Comparison of ENCODE assay signal across 12 cellular contexts in genomic region chr17:63358111-63358839, GRCh38.
DNase-seq lines count a peak whose midpoint lies in the region; ATAC-seq and TF ChIP-seq lines count a peak whose summit lies in the region.
"Had no signal": no experiment of that assay in that cellular context is flagged by ENCODE, and none has a peak within 500 bp of the region (broad histone marks: within the 10 kb centered on the region; RNA-seq: fewer than 3 reads in every experiment).

No MANE protein-coding gene starts in this region.

- H4K20me1 ChIP-seq in hepatocyte (ENCODE audit: insufficient read depth, poor library complexity, severe bottlenecking) = no peaks in the 10 kb centered on the region

- H3K27me3 ChIP-seq in ACC112 (ENCODE audit: insufficient read depth, low read length) = no peaks in the 10 kb centered on the region
- H3K27me3 ChIP-seq in brain microvascular endothelial cell (replicated peaks) = no peaks in the 10 kb centered on the region
- no peaks in the 10 kb centered on the region for H3K27me3 ChIP-seq in hepatocyte
- H3K27me3 ChIP-seq in heart left ventricle = no peaks in the 10 kb centered on the region
- H3K27me3 ChIP-seq: left lung had no signal

- 81% methylated on average over 6 of the region's 6 CpGs for WGBS in hepatocyte (ENCODE audit: low lambda C conversion rate, missing lambda C conversion rate)
- 76 to 83% (median 79%) methylated on average over 6 of the region's 6 CpGs for WGBS in heart left ventricle, 4 donors

- H3K27me3 Mint-ChIP-seq in mesothelial cell of epicardium (ENCODE audit: low read depth) = peaks cover 2% of the 10 kb centered on the region
- H3K27me3 Mint-ChIP-seq in activated naive CD8-positive, alpha-beta T cell treated with anti-CD3 and anti-CD28 coated beads, Interleukin-2, amount 50 U/mL, for 24 hours = no peaks in the 10 kb centered on the region
- H3K27me3 Mint-ChIP-seq: activated naive CD8-positive, alpha-beta T cell had no signal

- H3K36me3 Mint-ChIP-seq in mesothelial cell of epicardium = peaks cover 4% of the 10 kb centered on the region
- peaks cover 6% of the 10 kb centered on the region for H3K36me3 Mint-ChIP-seq in activated naive CD8-positive, alpha-beta T cell treated with anti-CD3 and anti-CD28 coated beads, Interleukin-2, amount 50 U/mL, for 24 hours (ENCODE audit: low read depth)

- H3K79me2 ChIP-seq in ACC112 (ENCODE audit: control insufficient read depth, insufficient read depth, low read length, unreplicated experiment) = peaks cover 3% of the 10 kb centered on the region
- H3K79me2 ChIP-seq in hepatocyte = no peaks in the 10 kb centered on the region

- peak overlapping the region; percentile 21; the same call in 1 of the 2 replicates for H3K4me3 ChIP-seq in ACC112 (ENCODE audit: low read depth, low read length)
- H3K4me3 ChIP-seq in brain microvascular endothelial cell (ENCODE audit: low read depth, low read length) = no peak overlapping the region
- no peak overlapping the region for H3K4me3 ChIP-seq in hepatocyte
- no peak overlapping the region for H3K4me3 ChIP-seq in heart left ventricle
- H3K4me3 ChIP-seq: left lung, psoas muscle had no signal

- H3K9me3 Mint-ChIP-seq in mesothelial cell of epicardium = no peaks in the 10 kb centered on the region
- H3K9me3 Mint-ChIP-seq in activated naive CD8-positive, alpha-beta T cell treated with anti-CD3 and anti-CD28 coated beads, Interleukin-2, amount 50 U/mL, for 24 hours = no peaks in the 10 kb centered on the region

- DNase-seq in HPDE6-E6E7 (ENCODE audit: extremely low spot score) (peak; percentile 21), brain microvascular endothelial cell (peak; percentile 85), hepatocyte (ENCODE audit: low spot score) (no peak), heart left ventricle (no peak), mesothelial cell of epicardium (ENCODE audit: low spot score in 2 of 2, unreplicated experiment in 2 of 2) (no peak), SIG-M5 treated with dmso at 0.1 percent for 504 hours (lab: John Stamatoyannopoulos, UW; ENCODE audit: unreplicated experiment) (no peak)
- DNase-seq in activated naive CD8-positive, alpha-beta T cell treated with anti-CD3 and anti-CD28 coated beads, Interleukin-2, amount 50 U/mL, for 24 hours = no peak
- DNase-seq: left lung, psoas muscle, SW 1271 had no signal

- H3K9me3 ChIP-seq in hepatocyte (ENCODE audit: low read depth) (no peaks in the 10 kb centered on the region), heart left ventricle (no peaks in the 10 kb centered on the region)
- H3K9me3 ChIP-seq: left lung, psoas muscle had no signal

- peak overlapping the region; percentile 84 for H3K27ac ChIP-seq in ACC112 (ENCODE audit: low read depth, low read length)
- H3K27ac ChIP-seq in brain microvascular endothelial cell = peak overlapping the region; percentile 63
- H3K27ac ChIP-seq in hepatocyte = peak overlapping the region; percentile 69
- peak overlapping the region in 1 of 12 donors; percentile 33 for H3K27ac ChIP-seq in heart left ventricle
- H3K27ac ChIP-seq: left lung, psoas muscle had no signal

- intact Hi-C loops in heart left ventricle (cut with DNase I) = no loop called here

- H3K36me3 ChIP-seq in ACC112 (ENCODE audit: insufficient read depth, low read length) (peaks cover 37% of the 10 kb centered on the region), brain microvascular endothelial cell (replicated peaks) (peaks cover 9% of the 10 kb centered on the region), hepatocyte (replicated peaks; ENCODE audit: insufficient read depth, low read depth) (no peaks in the 10 kb centered on the region), heart left ventricle (peaks cover 0 to 18% (median 0%) of the 10 kb centered on the region in 9 donors)

- no peaks in the 10 kb centered on the region for H3K9me2 ChIP-seq in hepatocyte (replicated peaks; ENCODE audit: insufficient read depth)

- H2AFZ ChIP-seq in ACC112 (ENCODE audit: low read length, unreplicated experiment) (no peak overlapping the region), hepatocyte (no peak overlapping the region)

- H3K4me1 Mint-ChIP-seq in mesothelial cell of epicardium = peaks cover 31% of the 10 kb centered on the region
- H3K4me1 Mint-ChIP-seq in activated naive CD8-positive, alpha-beta T cell treated with anti-CD3 and anti-CD28 coated beads, Interleukin-2, amount 50 U/mL, for 24 hours = peaks cover 7% of the 10 kb centered on the region

- ATAC-seq in heart left ventricle = no peak
- no peak for ATAC-seq in activated naive CD8-positive, alpha-beta T cell treated with anti-CD3 and anti-CD28 coated beads, Interleukin-2, amount 50 U/mL, for 24 hours
- ATAC-seq: left lung, psoas muscle had no signal

- no peak overlapping the region for H3K4me2 ChIP-seq in hepatocyte

- no peak overlapping the region for H3K27ac Mint-ChIP-seq in mesothelial cell of epicardium
- H3K27ac Mint-ChIP-seq in activated naive CD8-positive, alpha-beta T cell treated with anti-CD3 and anti-CD28 coated beads, Interleukin-2, amount 50 U/mL, for 24 hours = no peak overlapping the region
- H3K27ac Mint-ChIP-seq: activated naive CD8-positive, alpha-beta T cell had no signal

- peaks cover 45% of the 10 kb centered on the region for H3K4me1 ChIP-seq in ACC112 (ENCODE audit: control insufficient read depth, insufficient read depth, low read length, unreplicated experiment)
- H3K4me1 ChIP-seq in hepatocyte (ENCODE audit: insufficient read depth) = peaks cover 25% of the 10 kb centered on the region
- peaks cover 0 to 22% (median 2%) of the 10 kb centered on the region in 12 donors for H3K4me1 ChIP-seq in heart left ventricle
- H3K4me1 ChIP-seq: left lung, psoas muscle had no signal

- no peak for TF ChIP-seq POLR2A in heart left ventricle (IDR thresholded peaks at IDR 0.05)

- H3K4me3 Mint-ChIP-seq in mesothelial cell of epicardium = no peak overlapping the region
- no peak overlapping the region for H3K4me3 Mint-ChIP-seq in activated naive CD8-positive, alpha-beta T cell treated with anti-CD3 and anti-CD28 coated beads, Interleukin-2, amount 50 U/mL, for 24 hours
- H3K4me3 Mint-ChIP-seq: activated naive CD8-positive, alpha-beta T cell had no signal

- TF ChIP-seq CTCF in brain microvascular endothelial cell (IDR thresholded peaks at IDR 0.05; ENCODE audit: low read depth, low read length, missing control alignments) (no peak), hepatocyte (IDR thresholded peaks at IDR 0.05; ENCODE audit: poor library complexity) (no peak), heart left ventricle (IDR thresholded peaks at IDR 0.05) (no peak), mesothelial cell of epicardium (IDR thresholded peaks at IDR 0.05; ENCODE audit: unreplicated experiment) (no peak)

- in situ Hi-C loops in brain microvascular endothelial cell (cut with HindIII; ENCODE audit: low pct_ligation_motif_present, low sequenced_read_pairs) = no loop called here

Comparison
In these comparisons a context has a peak if more than half of its experiments do, and no peak if none do; other contexts are left out.
1. DNase-seq: peak in HPDE6-E6E7 (single experiment) and brain microvascular endothelial cell (single experiment); none in hepatocyte (single experiment), heart left ventricle (0 of 5), mesothelial cell of epicardium (0 of 2), activated naive CD8-positive, alpha-beta T cell treated with anti-CD3 and anti-CD28 coated beads, Interleukin-2, amount 50 U/mL, for 24 hours (single experiment) and SIG-M5 treated with dmso at 0.1 percent for 504 hours (single experiment).